13 cellular contexts compared by ENCODE assay signal in genomic region chr7:131154380-131154779, GRCh38.
A peak's percentile ranks its signal among the peaks of the same experiment; 100 is the strongest.
DNase-seq lines count a peak whose midpoint lies in the region; ATAC-seq, FAIRE-seq and TF ChIP-seq lines count a peak whose summit lies in the region.
"Had no signal": no experiment of that assay in that cellular context is flagged by ENCODE, and none has a peak within 500 bp of the region (broad histone marks: within the 10 kb centered on the region; RNA-seq: fewer than 3 reads in every experiment).

No MANE protein-coding gene starts in this region.

- TF ChIP-seq RAD21 in A549 (conservative IDR thresholded peaks at IDR 0.05 in 1 of 2, IDR thresholded peaks at IDR 0.05 in 1 of 2), result no peak

- TF ChIP-seq CTCF in A549 (IDR thresholded peaks at IDR 0.05) (no peak), mammary epithelial cell (conservative IDR thresholded peaks at IDR 0.05 in 1 of 2, IDR thresholded peaks at IDR 0.05 in 1 of 2; ENCODE audit: extremely low read depth in 1 of 2, insufficient read depth in 1 of 2, low read depth in 1 of 2, low read length in 2 of 2) (no peak), keratinocyte (optimal IDR thresholded peaks at IDR 0.05 in 1 of 3, IDR thresholded peaks at IDR 0.05 in 1 of 3, conservative IDR thresholded peaks at IDR 0.05 in 1 of 3; ENCODE audit: extremely low read depth in 1 of 3, insufficient read depth in 2 of 3, low read length in 3 of 3) (no peak)

- intact Hi-C loops in mammary epithelial cell (cut with micrococcal nuclease), result no loop called here

- H3K4me1 ChIP-seq in A549 (peaks cover 50% of the 10 kb centered on the region), mammary epithelial cell (ENCODE audit: insufficient read depth, low read length) (peaks cover 5% of the 10 kb centered on the region), keratinocyte (ENCODE audit: control insufficient read depth, extremely low read depth, insufficient read depth, low read length) (peaks cover 11% of the 10 kb centered on the region)
- H3K4me1 ChIP-seq: BLaER1 treated with 17β-estradiol and CSF1 and Interleukin-3, amounts not matched to agents 10 nM and 100 nM had no signal

- CTCF ChIA-PET in A549 (lab: Yijun Ruan, JAX) (interaction anchor here (1.9 kb wide), 1 partner anchor 10 kb away, joined by 7 read pairs; no protein-coding TSS in a partner anchor), mammary epithelial cell (lab: Charles Lee; ENCODE audit: low non-redundant PET) (no interaction called here)

- H3K36me3 ChIP-seq in mammary epithelial cell (ENCODE audit: insufficient read depth, low read length), result no peaks in the 10 kb centered on the region
- no peaks in the 10 kb centered on the region for H3K36me3 ChIP-seq in keratinocyte (ENCODE audit: control insufficient read depth in 2 of 2, extremely low read depth in 1 of 2, insufficient read depth in 2 of 2, low read length in 2 of 2)
- H3K36me3 ChIP-seq: BLaER1 treated with 17β-estradiol and CSF1 and Interleukin-3, amounts not matched to agents 10 nM and 100 nM had no signal

- in situ Hi-C loops in mammary epithelial cell (cut with MboI; ENCODE audit: low sequenced_read_pairs in 2 of 2), result no loop called here

- ATAC-seq in A549, result no peak

- DNase-seq in A549 (ENCODE audit: low read depth in 1 of 2, low spot score in 1 of 2) (no peak), mammary epithelial cell (peak; percentile 44), keratinocyte (ENCODE audit: low read depth, low spot score) (no peak), COR-L47 (lab: John Stamatoyannopoulos, UW) (no peak), hypothalamus (lab: John Stamatoyannopoulos, UW) (no peak)
- DNase-seq: Calu3; CD4-positive, CD25-positive, alpha-beta regulatory T cell; DMS 273 treated with DMSO at 0.1 percent for 48 hours; HCEC 1CT; HFFc6 had no signal

- H3K9ac ChIP-seq in mammary epithelial cell (ENCODE audit: insufficient read depth, low read length) (no peak overlapping the region), keratinocyte (ENCODE audit: control insufficient read depth, extremely low read depth, insufficient read depth, low read length) (no peak overlapping the region)
- H3K9ac ChIP-seq: BLaER1 treated with 17β-estradiol and CSF1 and Interleukin-3, amounts not matched to agents 10 nM and 100 nM had no signal

- H3K4me2 ChIP-seq in A549, result peak overlapping the region; percentile 7; the same call in 1 of the 3 replicates
- no peak overlapping the region for H3K4me2 ChIP-seq in mammary epithelial cell (ENCODE audit: insufficient read depth, low read depth, low read length)
- H3K4me2 ChIP-seq in keratinocyte (ENCODE audit: control insufficient read depth, extremely low read depth, insufficient read depth, low read depth, low read length), result peak overlapping the region; percentile 17
- H3K4me2 ChIP-seq: BLaER1 treated with 17β-estradiol and CSF1 and Interleukin-3, amounts not matched to agents 10 nM and 100 nM had no signal

- H4K20me1 ChIP-seq in mammary epithelial cell (ENCODE audit: insufficient read depth, low read length) (no peaks in the 10 kb centered on the region), keratinocyte (ENCODE audit: control insufficient read depth, extremely low read depth, insufficient read depth, low read length) (no peaks in the 10 kb centered on the region)
- H4K20me1 ChIP-seq: BLaER1 treated with 17β-estradiol and CSF1 and Interleukin-3, amounts not matched to agents 10 nM and 100 nM had no signal

- POLR2A ChIA-PET in A549 (lab: Yijun Ruan, JAX), result no interaction called here

- FAIRE-seq in A204.1 (lab: Jason Lieb, UNC), result peak; percentile 29
- FAIRE-seq in A549 (lab: Jason Lieb, UNC), result no peak
- no peak for FAIRE-seq in keratinocyte (lab: Jason Lieb, UNC)

- dilution Hi-C loops in mammary epithelial cell (cut with HindIII; ENCODE audit: low sequenced_read_pairs), result no loop called here
- dilution Hi-C loops in keratinocyte (cut with MboI; ENCODE audit: extremely low pct_ligation_motif_present, low sequenced_read_pairs), result no loop called here

- no peaks in the 10 kb centered on the region for H3K9me1 ChIP-seq in keratinocyte (ENCODE audit: control insufficient read depth, extremely low read depth, insufficient read depth, low read length)

- peak overlapping the region; percentile 59 to 80 for H3K27ac ChIP-seq in A549
- peak overlapping the region; percentile 35 for H3K27ac ChIP-seq in mammary epithelial cell (ENCODE audit: insufficient read depth, low read depth, low read length)
- H3K27ac ChIP-seq in keratinocyte (ENCODE audit: control insufficient read depth, insufficient read depth, low read length), result peak overlapping the region; percentile 37
- H3K27ac ChIP-seq: BLaER1 treated with 17β-estradiol and CSF1 and Interleukin-3, amounts not matched to agents 10 nM and 100 nM; HL-60 had no signal

- TF ChIP-seq POLR2A in A549 (IDR thresholded peaks at IDR 0.05; ENCODE audit: low read length), result no peak

- H3K27me3 ChIP-seq in mammary epithelial cell (ENCODE audit: insufficient read depth, low read length) (no peaks in the 10 kb centered on the region), keratinocyte (ENCODE audit: control insufficient read depth, extremely low read depth, insufficient read depth, low read length) (no peaks in the 10 kb centered on the region)
- H3K27me3 ChIP-seq: BLaER1 treated with 17β-estradiol and CSF1 and Interleukin-3, amounts not matched to agents 10 nM and 100 nM had no signal

- BruUV-seq in mammary epithelial cell (replicated peaks; lab: Mats Ljungman, UMichigan), result no TSS peak

- no peaks in the 10 kb centered on the region for H3K79me2 ChIP-seq in mammary epithelial cell (ENCODE audit: insufficient read depth, low read length)
- H3K79me2 ChIP-seq in keratinocyte (ENCODE audit: control insufficient read depth, insufficient read depth, low read length), result no peaks in the 10 kb centered on the region

- H2AFZ ChIP-seq in mammary epithelial cell (ENCODE audit: low read depth, low read length) (peak overlapping the region; percentile 70), keratinocyte (ENCODE audit: control insufficient read depth, low read length) (no peak overlapping the region)

- H3K9me3 ChIP-seq in A549, result no peaks in the 10 kb centered on the region
- H3K9me3 ChIP-seq in mammary epithelial cell (replicated peaks; ENCODE audit: insufficient read depth, low read length), result no peaks in the 10 kb centered on the region
- H3K9me3 ChIP-seq in keratinocyte (ENCODE audit: control insufficient read depth, low read depth, low read length), result no peaks in the 10 kb centered on the region
- H3K9me3 ChIP-seq: BLaER1 treated with 17β-estradiol and CSF1 and Interleukin-3, amounts not matched to agents 10 nM and 100 nM had no signal

- TF ChIP-seq EP300 in A549 (IDR thresholded peaks at IDR 0.05), result no peak

- H3K4me3 ChIP-seq in A549 (no peak overlapping the region), mammary epithelial cell (replicated peaks in 1 of 3; ENCODE audit: insufficient read depth in 1 of 3, low read depth in 2 of 3, low read length in 3 of 3) (no peak overlapping the region), keratinocyte (ENCODE audit: control insufficient read depth in 2 of 3, extremely low read depth in 1 of 3, insufficient read depth in 2 of 3, low read depth in 1 of 3, low read length in 3 of 3) (no peak overlapping the region)
- H3K4me3 ChIP-seq: BLaER1 treated with 17β-estradiol and CSF1 and Interleukin-3, amounts not matched to agents 10 nM and 100 nM had no signal

TF ChIP-seq in A549, 52 proteins besides CTCF, POLR2A, EP300 and RAD21 (continues in another document):
- TF ChIP-seq MYC (IDR thresholded peaks at IDR 0.05; ENCODE audit: borderline replicate concordance, low read length) (no peak), CBX2 (IDR thresholded peaks at IDR 0.05; ENCODE audit: borderline replicate concordance, low read depth) (no peak), HOXA7 (CRISPR knock-in tag; IDR thresholded peaks at IDR 0.05) (no peak), FOXS1 (CRISPR knock-in tag; IDR thresholded peaks at IDR 0.05) (no peak), ZSCAN20 (CRISPR knock-in tag; IDR thresholded peaks at IDR 0.05) (no peak), HMGXB4 (CRISPR knock-in tag; IDR thresholded peaks at IDR 0.05; ENCODE audit: borderline replicate concordance) (no peak), RNF2 (IDR thresholded peaks at IDR 0.05; ENCODE audit: borderline replicate concordance, low read depth) (no peak), HDAC2 (IDR thresholded peaks at IDR 0.05) (no peak), RCOR1 (IDR thresholded peaks at IDR 0.05; ENCODE audit: low read depth, low read length) (no peak), RFX5 (IDR thresholded peaks at IDR 0.05) (no peak), BCL3 (IDR thresholded peaks at IDR 0.05) (no peak), FOSB (CRISPR knock-in tag; IDR thresholded peaks at IDR 0.05) (no peak), ESRRA (IDR thresholded peaks at IDR 0.05; ENCODE audit: borderline replicate concordance, low read length) (no peak), JUN (IDR thresholded peaks at IDR 0.05) (no peak), ZFP36 (IDR thresholded peaks at IDR 0.05; ENCODE audit: borderline replicate concordance, partially characterized antibody) (no peak), JUNB (IDR thresholded peaks at IDR 0.05) (no peak), MAFK (IDR thresholded peaks at IDR 0.05; ENCODE audit: partially characterized antibody) (no peak), HOXB5 (CRISPR knock-in tag; IDR thresholded peaks at IDR 0.05) (no peak), PHF8 (IDR thresholded peaks at IDR 0.05; ENCODE audit: borderline replicate concordance, low read depth) (no peak)
